2 cellular contexts compared by ENCODE assay signal in genomic region chr7:70566659-70567058, GRCh38.
TF ChIP-seq lines count a peak whose summit lies in the region.

No MANE protein-coding gene starts in this region.

TF ChIP-seq in HEK293, 187 proteins besides CTCF, POLR2A, EP300 and RAD21 (continued from another document):
- TF ChIP-seq ZBTB44 (tag by site-specific recombination; IDR thresholded peaks at IDR 0.05) (peak; percentile 49), ZNF138 (tag by site-specific recombination; IDR thresholded peaks at IDR 0.05; ENCODE audit: borderline replicate concordance) (no peak), ZNF621 (tag by site-specific recombination; IDR thresholded peaks at IDR 0.05) (no peak), ZNF394 (tag by site-specific recombination; IDR thresholded peaks at IDR 0.05; ENCODE audit: borderline replicate concordance) (no peak)

TF ChIP-seq in GM12891, 5 proteins besides CTCF, POLR2A, EP300 and RAD21 (continued from another document):
- no peak for TF ChIP-seq POLR2AphosphoS5 (IDR thresholded peaks at IDR 0.05; ENCODE audit: low read depth, low read length)
